ENCODE assay signal across 22 cellular contexts in genomic region chr14:66224492-66225178, GRCh38.
DNase-seq lines count a peak whose midpoint lies in the region; ATAC-seq, FAIRE-seq and TF ChIP-seq lines count a peak whose summit lies in the region.
"Had no signal": no experiment of that assay in that cellular context is flagged by ENCODE, and none has a peak within 500 bp of the region (broad histone marks: within the 10 kb centered on the region; RNA-seq: fewer than 3 reads in every experiment).

No MANE protein-coding gene starts in this region.

- H3K27ac ChIP-seq in colonic mucosa: no peak overlapping the region
- H3K27ac ChIP-seq in small intestine (ENCODE audit: low read depth in 1 of 2, low read length in 1 of 2): no peak overlapping the region

- FAIRE-seq in small intestine (lab: Jason Lieb, UNC) (no peak), GM19239 (lab: Jason Lieb, UNC) (no peak)
- FAIRE-seq: A204.1, GM12892, GM18507 had no signal

- H3K4me3 ChIP-seq in colonic mucosa (no peak overlapping the region), mucosa of descending colon (no peak overlapping the region), small intestine (ENCODE audit: low read depth in 1 of 2, low read length in 2 of 2) (no peak overlapping the region)

- DNase-seq in colonic mucosa (peak; percentile 18), mucosa of descending colon (peak in 2 of 3 donors; percentile 19 to 29), small intestine (peak; percentile 31), GM19239 (ENCODE audit: insufficient read length, low spot score) (no peak)
- DNase-seq in stimulated activated effector memory CD8-positive, alpha-beta T cell treated with anti-CD3 and anti-CD28 coated beads, Interleukin-12 subunit alpha, Interleukin-12 subunit beta, amount 100 ng/mL, for 72 hours (ENCODE audit: low spot score in 2 of 2): no peak
- DNase-seq: ACHN; BE2C; C1 segment of cervical spinal cord; CD4-positive, CD25-positive, alpha-beta regulatory T cell; CD8-positive, alpha-beta memory T cell; COR-L47; DMS 273 treated with DMSO at 0.1 percent for 48 hours; DMS79; GDM1; GOT3; H7; HFFc6 had no signal

- no peak overlapping the region for H3K9ac ChIP-seq in colonic mucosa (ENCODE audit: low read depth in 2 of 2, low read length in 2 of 2)

- no peak overlapping the region for H3K27ac Mint-ChIP-seq in stimulated activated effector memory CD8-positive, alpha-beta T cell treated with anti-CD3 and anti-CD28 coated beads, Interleukin-12 subunit alpha, Interleukin-12 subunit beta, amount 100 ng/mL, for 72 hours
- H3K27ac Mint-ChIP-seq: CD8-positive, alpha-beta memory T cell; HFFc6 had no signal

- H3K9me3 ChIP-seq in colonic mucosa (no peaks in the 10 kb centered on the region), mucosa of descending colon (peaks cover 4% of the 10 kb centered on the region), small intestine (ENCODE audit: control insufficient read depth, low read depth) (no peaks in the 10 kb centered on the region)
- H3K9me3 ChIP-seq: BE2C had no signal

- H3K4me3 Mint-ChIP-seq in stimulated activated effector memory CD8-positive, alpha-beta T cell treated with anti-CD3 and anti-CD28 coated beads, Interleukin-12 subunit alpha, Interleukin-12 subunit beta, amount 100 ng/mL, for 72 hours: no peak overlapping the region
- H3K4me3 Mint-ChIP-seq: CD4-positive, CD25-positive, alpha-beta regulatory T cell; CD8-positive, alpha-beta memory T cell; HFFc6 had no signal

- H3K36me3 ChIP-seq in colonic mucosa (no peaks in the 10 kb centered on the region), mucosa of descending colon (ENCODE audit: low read depth) (no peaks in the 10 kb centered on the region), small intestine (ENCODE audit: control insufficient read depth in 2 of 2, insufficient read depth in 2 of 2, low read length in 2 of 2) (no peaks in the 10 kb centered on the region)
- H3K36me3 ChIP-seq: BE2C had no signal

- H3K4me1 Mint-ChIP-seq in stimulated activated effector memory CD8-positive, alpha-beta T cell treated with anti-CD3 and anti-CD28 coated beads, Interleukin-12 subunit alpha, Interleukin-12 subunit beta, amount 100 ng/mL, for 72 hours: no peaks in the 10 kb centered on the region
- H3K4me1 Mint-ChIP-seq: CD4-positive, CD25-positive, alpha-beta regulatory T cell; CD8-positive, alpha-beta memory T cell had no signal

- WGBS in small intestine, 3 donors: 54 to 77% (median 62%) methylated on average over 5 of the region's 5 CpGs

- TF ChIP-seq CTCF in colonic mucosa (IDR thresholded peaks at IDR 0.05): no peak
- TF ChIP-seq CTCF in mucosa of descending colon (IDR thresholded peaks at IDR 0.05): no peak

- H3K36me3 Mint-ChIP-seq in stimulated activated effector memory CD8-positive, alpha-beta T cell treated with anti-CD3 and anti-CD28 coated beads, Interleukin-12 subunit alpha, Interleukin-12 subunit beta, amount 100 ng/mL, for 72 hours: no peaks in the 10 kb centered on the region
- H3K36me3 Mint-ChIP-seq: CD4-positive, CD25-positive, alpha-beta regulatory T cell; CD8-positive, alpha-beta memory T cell had no signal

- H3K27me3 ChIP-seq in colonic mucosa (no peaks in the 10 kb centered on the region), small intestine (ENCODE audit: control insufficient read depth in 2 of 2, insufficient read depth in 2 of 2, low read length in 2 of 2) (no peaks in the 10 kb centered on the region)

- H3K9me3 Mint-ChIP-seq in stimulated activated effector memory CD8-positive, alpha-beta T cell treated with anti-CD3 and anti-CD28 coated beads, Interleukin-12 subunit alpha, Interleukin-12 subunit beta, amount 100 ng/mL, for 72 hours: no peaks in the 10 kb centered on the region

- H3K4me1 ChIP-seq in colonic mucosa (no peaks in the 10 kb centered on the region), mucosa of descending colon (ENCODE audit: low read depth) (no peaks in the 10 kb centered on the region), small intestine (ENCODE audit: control insufficient read depth in 2 of 2, insufficient read depth in 1 of 2, low read depth in 1 of 2, low read length in 1 of 2) (no peaks in the 10 kb centered on the region)
- H3K4me1 ChIP-seq: BE2C had no signal

- intact Hi-C loops in colonic mucosa (cut with DNase I) (no loop called here), mucosa of descending colon (cut with DNase I, micrococcal nuclease) (no loop called here)

- ATAC-seq in mucosa of descending colon (peak; percentile 64), GM21576 (IDR thresholded peaks at IDR 0.05; ENCODE audit: unreplicated experiment) (no peak)
- no peak for ATAC-seq in stimulated activated effector memory CD8-positive, alpha-beta T cell treated with anti-CD3 and anti-CD28 coated beads, Interleukin-12 subunit alpha, Interleukin-12 subunit beta, amount 100 ng/mL, for 72 hours
- ATAC-seq: HCT116 had no signal

Comparison
In these comparisons a context has a peak if more than half of its experiments do, and no peak if none do; other contexts are left out.
1. DNase-seq: peak in colonic mucosa (single experiment), mucosa of descending colon (2 of 3) and small intestine (single experiment); none in GM19239 (single experiment) and stimulated activated effector memory CD8-positive, alpha-beta T cell treated with anti-CD3 and anti-CD28 coated beads, Interleukin-12 subunit alpha, Interleukin-12 subunit beta, amount 100 ng/mL, for 72 hours (0 of 2).